In genomic region chr2:48016620-48017019, GRCh38 we compare ENCODE assay signal across 13 cellular contexts.
A peak's percentile ranks its signal among the peaks of the same experiment; 100 is the strongest.
DNase-seq lines count a peak whose midpoint lies in the region; ATAC-seq, FAIRE-seq and TF ChIP-seq lines count a peak whose summit lies in the region.
"Had no signal": no experiment of that assay in that cellular context is flagged by ENCODE, and none has a peak within 500 bp of the region (broad histone marks: within the 10 kb centered on the region; RNA-seq: fewer than 3 reads in every experiment).

No MANE protein-coding gene starts in this region.

- H3K4me2 ChIP-seq in OCI-LY1 (ENCODE audit: low read length): no peak overlapping the region

- no peaks in the 10 kb centered on the region for H3K27me3 ChIP-seq in OCI-LY1 (ENCODE audit: insufficient read depth, low read length)

- H3K4me1 Mint-ChIP-seq in activated CD8-positive, alpha-beta memory T cell treated with anti-CD3 and anti-CD28 coated beads, Interleukin-2, amount 10 ng/mL, durations not matched to agents 7 days and 5 days: no peaks in the 10 kb centered on the region

- no peaks in the 10 kb centered on the region for H4K20me1 ChIP-seq in OCI-LY1 (ENCODE audit: insufficient read depth, low read length)

- ATAC-seq in activated CD8-positive, alpha-beta memory T cell treated with anti-CD3 and anti-CD28 coated beads, Interleukin-2, amount 10 ng/mL, durations not matched to agents 7 days and 5 days: no peak
- ATAC-seq: right cardiac atrium had no signal

- CTCF ChIA-PET in activated CD8-positive, alpha-beta memory T cell treated with anti-CD3 and anti-CD28 coated beads, Interleukin-2, amount 10 ng/mL, durations not matched to agents 7 days and 5 days (lab: Charles Lee): no interaction called here

- no peak overlapping the region for H3K9ac ChIP-seq in OCI-LY1 (ENCODE audit: low read length)

- TF ChIP-seq CTCF in OCI-LY1 (IDR thresholded peaks at IDR 0.05; ENCODE audit: low read length) (peak; percentile 49), fibroblast of pulmonary artery (IDR thresholded peaks at IDR 0.05; ENCODE audit: low read length, missing control alignments) (peak; percentile 17)

- no peaks in the 10 kb centered on the region for H3K9me2 ChIP-seq in OCI-LY1 (ENCODE audit: low read depth, low read length)

- no peaks in the 10 kb centered on the region for H3K79me2 ChIP-seq in OCI-LY1 (ENCODE audit: insufficient read depth, low read length)

- H2AFZ ChIP-seq in OCI-LY1 (ENCODE audit: low read length): no peak overlapping the region

- H3K4me3 ChIP-seq in OCI-LY1 (ENCODE audit: low read depth, low read length, poor library complexity, severe bottlenecking): no peak overlapping the region
- H3K4me3 ChIP-seq in fibroblast of pulmonary artery (replicated peaks; ENCODE audit: low read depth, low read length): no peak overlapping the region
- H3K4me3 ChIP-seq: thoracic aorta had no signal

- H3F3A ChIP-seq in OCI-LY1 (ENCODE audit: insufficient read depth, low read length): no peaks in the 10 kb centered on the region

- H3K27me3 Mint-ChIP-seq in activated CD8-positive, alpha-beta memory T cell treated with anti-CD3 and anti-CD28 coated beads, Interleukin-2, amount 10 ng/mL, durations not matched to agents 7 days and 5 days: peaks cover 16% of the 10 kb centered on the region

- H3K36me3 Mint-ChIP-seq in activated CD8-positive, alpha-beta memory T cell treated with anti-CD3 and anti-CD28 coated beads, Interleukin-2, amount 10 ng/mL, durations not matched to agents 7 days and 5 days: peaks cover 2% of the 10 kb centered on the region

- H3K36me3 ChIP-seq in OCI-LY1 (ENCODE audit: insufficient read depth, low read length): no peaks in the 10 kb centered on the region
- H3K36me3 ChIP-seq: thoracic aorta had no signal

- H3K27ac Mint-ChIP-seq in activated CD8-positive, alpha-beta memory T cell treated with anti-CD3 and anti-CD28 coated beads, Interleukin-2, amount 10 ng/mL, durations not matched to agents 7 days and 5 days: no peak overlapping the region

- H3K9me3 Mint-ChIP-seq in activated CD8-positive, alpha-beta memory T cell treated with anti-CD3 and anti-CD28 coated beads, Interleukin-2, amount 10 ng/mL, durations not matched to agents 7 days and 5 days (ENCODE audit: low read depth): peaks cover 2% of the 10 kb centered on the region

- no peaks in the 10 kb centered on the region for H3K4me1 ChIP-seq in OCI-LY1 (ENCODE audit: insufficient read depth, low read length, severe bottlenecking)

- no peak overlapping the region for H3K27ac ChIP-seq in OCI-LY1 (ENCODE audit: low read depth, low read length, poor library complexity, severe bottlenecking)
- H3K27ac ChIP-seq: thoracic aorta had no signal

- no peak overlapping the region for H3K4me3 Mint-ChIP-seq in activated CD8-positive, alpha-beta memory T cell treated with anti-CD3 and anti-CD28 coated beads, Interleukin-2, amount 10 ng/mL, durations not matched to agents 7 days and 5 days

- H3K9me3 ChIP-seq in OCI-LY1 (ENCODE audit: low read length): no peaks in the 10 kb centered on the region
- H3K9me3 ChIP-seq: thoracic aorta had no signal

- FAIRE-seq in urothelium cell line (lab: Jason Lieb, UNC): no peak

- peak; percentile 0 for DNase-seq in activated T-cell treated with anti-CD3 and anti-CD28 coated beads for 48 hours (ENCODE audit: low read depth)
- DNase-seq in activated T-cell treated with anti-CD3 and anti-CD28 coated beads for 4 hours: no peak
- DNase-seq in fibroblast of pulmonary artery (ENCODE audit: low read depth): no peak
- DNase-seq in urothelium cell line (ENCODE audit: low spot score): peak; percentile 14
- DNase-seq in CD1c-positive myeloid dendritic cell (ENCODE audit: extremely low spot score): no peak
- DNase-seq in activated CD8-positive, alpha-beta memory T cell treated with anti-CD3 and anti-CD28 coated beads, Interleukin-2, amount 10 ng/mL, durations not matched to agents 7 days and 5 days: no peak
- DNase-seq in stimulated activated CD4-positive, alpha-beta T cell treated with anti-CD3 and anti-CD28 coated beads, Interleukin-15, amount 100 ng/mL, for 24 hours: no peak
- DNase-seq: effector memory CD4-positive, alpha-beta T cell; NK-92 treated with Interleukin-12 subunit alpha and Interleukin-12 subunit beta, amount 100 ng/mL, for 24 hours; right cardiac atrium; T-helper 9 cell had no signal

Comparison
In these comparisons a context has a peak if more than half of its experiments do, and no peak if none do; other contexts are left out.
1. DNase-seq: peak in activated T-cell treated with anti-CD3 and anti-CD28 coated beads for 48 hours (single experiment) and urothelium cell line (single experiment); none in activated T-cell treated with anti-CD3 and anti-CD28 coated beads for 4 hours (single experiment), fibroblast of pulmonary artery (single experiment), CD1c-positive myeloid dendritic cell (single experiment), activated CD8-positive, alpha-beta memory T cell treated with anti-CD3 and anti-CD28 coated beads, Interleukin-2, amount 10 ng/mL, durations not matched to agents 7 days and 5 days (single experiment) and stimulated activated CD4-positive, alpha-beta T cell treated with anti-CD3 and anti-CD28 coated beads, Interleukin-15, amount 100 ng/mL, for 24 hours (single experiment).